13 cellular contexts compared by ENCODE assay signal in the genomic region with DNA sequence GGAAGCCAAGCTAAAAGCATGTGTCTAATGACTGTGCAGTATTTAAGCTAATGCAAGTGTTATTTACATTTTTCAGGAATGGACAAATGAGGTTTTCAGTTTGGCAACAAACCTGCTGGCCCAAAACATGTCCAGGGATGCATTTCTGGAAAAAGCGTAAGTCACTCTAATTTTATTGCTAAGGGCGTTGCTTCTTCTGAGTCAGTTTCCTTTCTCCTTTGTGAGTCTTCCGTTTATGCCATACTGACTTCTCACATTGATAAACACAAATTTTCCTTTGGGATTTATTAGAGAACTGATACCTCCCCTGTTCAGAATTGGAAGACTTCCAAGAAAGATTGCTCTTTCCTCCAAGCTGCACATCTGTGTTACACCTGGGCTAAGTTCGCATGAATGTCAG.
A peak's percentile ranks its signal among the peaks of the same experiment; 100 is the strongest.
DNase-seq lines count a peak whose midpoint lies in the region; ATAC-seq and TF ChIP-seq lines count a peak whose summit lies in the region.
"Had no signal": no experiment of that assay in that cellular context is flagged by ENCODE, and none has a peak within 500 bp of the region (broad histone marks: within the 10 kb centered on the region; RNA-seq: fewer than 3 reads in every experiment).

No MANE protein-coding gene starts in this region.

- no peaks in the 10 kb centered on the region for H3K27me3 Mint-ChIP-seq in activated naive CD4-positive, alpha-beta T cell treated with anti-CD3 and anti-CD28 coated beads for 36 hours (ENCODE audit: low read depth)
- H3K27me3 Mint-ChIP-seq: CD4-positive, CD25-positive, alpha-beta regulatory T cell had no signal

- H3K27me3 ChIP-seq in BJ (ENCODE audit: control insufficient read depth, insufficient read depth, low read length): no peaks in the 10 kb centered on the region
- no peaks in the 10 kb centered on the region for H3K27me3 ChIP-seq in mesenchymal stem cell (ENCODE audit: control insufficient read depth in 1 of 2, insufficient read depth in 1 of 2, low read length in 2 of 2)
- H3K27me3 ChIP-seq: adrenal gland had no signal

- intact Hi-C loops in activated naive CD4-positive, alpha-beta T cell treated with anti-CD3 and anti-CD28 coated beads for 36 hours (cut with micrococcal nuclease): no loop called here

- CTCF ChIA-PET in BJ (lab: Yijun Ruan, JAX): interaction anchor here (0.7 to 2.0 kb wide), 2 partner anchors 75 to 515 kb away, joined by 3 to 8 read pairs; no protein-coding TSS in a partner anchor
- CTCF ChIA-PET in activated naive CD4-positive, alpha-beta T cell treated with anti-CD3 and anti-CD28 coated beads for 36 hours (lab: Charles Lee): no interaction called here

- peak overlapping the region; percentile 100 for H3K27ac ChIP-seq in mesenchymal stem cell (ENCODE audit: low read length, poor library complexity, severe bottlenecking)
- H3K27ac ChIP-seq: adrenal gland had no signal

- TF ChIP-seq CTCF in BJ (IDR thresholded peaks at IDR 0.05; ENCODE audit: insufficient read depth, low read depth, low read length): no peak

- peak overlapping the region; percentile 61 for H3K9ac ChIP-seq in mesenchymal stem cell (ENCODE audit: low read length)

- H3K9me3 ChIP-seq in mesenchymal stem cell (ENCODE audit: control insufficient read depth, low read length): no peaks in the 10 kb centered on the region
- H3K9me3 ChIP-seq: adrenal gland had no signal

- no peak overlapping the region for H4K8ac ChIP-seq in mesenchymal stem cell (ENCODE audit: low read length)

- no peaks in the 10 kb centered on the region for H3K36me3 Mint-ChIP-seq in activated naive CD4-positive, alpha-beta T cell treated with anti-CD3 and anti-CD28 coated beads for 36 hours (ENCODE audit: low read depth)
- H3K36me3 Mint-ChIP-seq: CD4-positive, CD25-positive, alpha-beta regulatory T cell had no signal

- H3K23ac ChIP-seq in mesenchymal stem cell (ENCODE audit: low read length in 2 of 2): no peak overlapping the region

- no peaks in the 10 kb centered on the region for H3K4me1 Mint-ChIP-seq in activated naive CD4-positive, alpha-beta T cell treated with anti-CD3 and anti-CD28 coated beads for 36 hours (ENCODE audit: low read depth)

- H2BK12ac ChIP-seq in mesenchymal stem cell (ENCODE audit: low read length in 2 of 2): no peak overlapping the region

- H3K36me3 ChIP-seq in BJ (ENCODE audit: control insufficient read depth, insufficient read depth, low read length) (no peaks in the 10 kb centered on the region), mesenchymal stem cell (ENCODE audit: control insufficient read depth in 1 of 2, insufficient read depth in 2 of 2, low read depth in 1 of 2, low read length in 2 of 2) (peaks cover 0 to 4% of the 10 kb centered on the region in 2 experiments)
- H3K36me3 ChIP-seq: adrenal gland had no signal

- H2AFZ ChIP-seq in mesenchymal stem cell (ENCODE audit: low read depth, low read length): no peak overlapping the region

- no peak overlapping the region for H2BK120ac ChIP-seq in mesenchymal stem cell (ENCODE audit: low read depth, low read length)

- H3K4ac ChIP-seq in mesenchymal stem cell (ENCODE audit: low read depth in 1 of 2, low read length in 2 of 2): no peak overlapping the region

- no peak overlapping the region for H3K4me3 Mint-ChIP-seq in activated naive CD4-positive, alpha-beta T cell treated with anti-CD3 and anti-CD28 coated beads for 36 hours
- H3K4me3 Mint-ChIP-seq: CD4-positive, CD25-positive, alpha-beta regulatory T cell had no signal

- no peak overlapping the region for H3K18ac ChIP-seq in mesenchymal stem cell (ENCODE audit: low read depth in 1 of 2, low read length in 2 of 2)

- H3K27ac Mint-ChIP-seq in activated naive CD4-positive, alpha-beta T cell treated with anti-CD3 and anti-CD28 coated beads for 36 hours: no peak overlapping the region
- H3K27ac Mint-ChIP-seq: CD4-positive, CD25-positive, alpha-beta regulatory T cell had no signal

- H3K79me1 ChIP-seq in mesenchymal stem cell (replicated peaks; ENCODE audit: low read length, poor library complexity, severe bottlenecking): no peaks in the 10 kb centered on the region

- peaks cover 3% of the 10 kb centered on the region for H3K4me1 ChIP-seq in mesenchymal stem cell (ENCODE audit: control insufficient read depth, insufficient read depth, low read depth, low read length)
- H3K4me1 ChIP-seq: adrenal gland had no signal

- no peak overlapping the region for H4K91ac ChIP-seq in mesenchymal stem cell (ENCODE audit: low read length)

- no peak overlapping the region for H3K4me3 ChIP-seq in BJ (ENCODE audit: low read depth, low read length)
- H3K4me3 ChIP-seq in mesenchymal stem cell (ENCODE audit: insufficient read depth in 1 of 2, low read depth in 1 of 2, low read length in 2 of 2): no peak overlapping the region
- H3K4me3 ChIP-seq: adrenal gland had no signal

- H3K9me3 Mint-ChIP-seq in activated naive CD4-positive, alpha-beta T cell treated with anti-CD3 and anti-CD28 coated beads for 36 hours: peaks cover 2% of the 10 kb centered on the region

- H3K14ac ChIP-seq in mesenchymal stem cell (ENCODE audit: low read length in 2 of 2): no peak overlapping the region

- no peak overlapping the region for H2BK15ac ChIP-seq in mesenchymal stem cell (ENCODE audit: low read depth, poor library complexity, severe bottlenecking)

- POLR2A ChIA-PET in BJ (lab: Charles Lee): interaction anchor here (0.6 kb wide), 1 partner anchor 13 kb away, joined by 3 read pairs; no protein-coding TSS in a partner anchor

- WGBS in mesenchymal stem cell: 7% methylated on average over 4 of the region's 4 CpGs

- peak; percentile 68 for DNase-seq in BJ (ENCODE audit: low read depth)
- DNase-seq in NCI-H1105 (lab: John Stamatoyannopoulos, UW): peak; percentile 52
- DNase-seq in dermis blood vessel endothelial cell: peak; percentile 89
- DNase-seq in mesenchymal stem cell: peak; percentile 48
- no peak for DNase-seq in activated naive CD4-positive, alpha-beta T cell treated with anti-CD3 and anti-CD28 coated beads for 36 hours
- no peak for DNase-seq in NCI-H146 treated with DMSO at 0.1 percent for 48 hours (lab: John Stamatoyannopoulos, UW; ENCODE audit: unreplicated experiment)
- no peak for DNase-seq in superior temporal gyrus (ENCODE audit: extremely low spot score)
- DNase-seq: adrenal gland; CD4-positive, CD25-positive, alpha-beta regulatory T cell; posterior cingulate gyrus; stimulated activated CD4-positive, alpha-beta T cell treated with anti-CD3 and anti-CD28 coated beads, Interleukin-2, amount 100 ng/mL, for 48 hours; stimulated activated naive CD4-positive, alpha-beta T cell treated with Interleukin-2 at 50 U/mL for 16 hours had no signal

- ATAC-seq in HG03565 (IDR thresholded peaks at IDR 0.05; ENCODE audit: unreplicated experiment): no peak

- H2BK5ac ChIP-seq in mesenchymal stem cell (ENCODE audit: low read depth, low read length, poor library complexity, severe bottlenecking): peak overlapping the region; percentile 68

- H2AK5ac ChIP-seq in mesenchymal stem cell (ENCODE audit: low read length, severe bottlenecking): peak overlapping the region; percentile 70

- peak overlapping the region; percentile 42 for H3K4me2 ChIP-seq in mesenchymal stem cell (ENCODE audit: low read length, poor library complexity, severe bottlenecking)

Comparison
In these comparisons a context has a peak if more than half of its experiments do, and no peak if none do; other contexts are left out.
1. DNase-seq: peak in BJ (single experiment), NCI-H1105 (single experiment), dermis blood vessel endothelial cell (single experiment) and mesenchymal stem cell (single experiment); none in activated naive CD4-positive, alpha-beta T cell treated with anti-CD3 and anti-CD28 coated beads for 36 hours (single experiment), NCI-H146 treated with DMSO at 0.1 percent for 48 hours (single experiment) and superior temporal gyrus (single experiment).